23 cellular contexts compared by ENCODE assay signal in genomic region chr2:134714228-134714627, GRCh38. TPM values are rescaled to one million over a fixed set of nuclear protein-coding genes. Genes with fewer than 3 reads are reported as not detected.
DNase-seq lines count a peak whose midpoint lies in the region; ATAC-seq and TF ChIP-seq lines count a peak whose summit lies in the region.
"Had no signal": no experiment of that assay in that cellular context is flagged by ENCODE, and none has a peak within 500 bp of the region (broad histone marks: within the 10 kb centered on the region; RNA-seq: fewer than 3 reads in every experiment).

No MANE protein-coding gene starts in this region.

- peaks cover 33% of the 10 kb centered on the region for H3K4me1 Mint-ChIP-seq in activated T-cell treated with anti-CD3 and anti-CD28 coated beads, Interleukin-2, amount 50 U/mL, for 24 hours (ENCODE audit: low read depth)
- peaks cover 32% of the 10 kb centered on the region for H3K4me1 Mint-ChIP-seq in activated naive CD8-positive, alpha-beta T cell treated with anti-CD3 and anti-CD28 coated beads, Interleukin-2, amount 50 U/mL, for 24 hours
- H3K4me1 Mint-ChIP-seq in stimulated activated effector memory CD8-positive, alpha-beta T cell treated with anti-CD3 and anti-CD28 coated beads, Interleukin-12 subunit alpha, Interleukin-12 subunit beta, amount 100 ng/mL, for 72 hours, result peaks cover 23% of the 10 kb centered on the region
- peaks cover 10% of the 10 kb centered on the region for H3K4me1 Mint-ChIP-seq in chondrocyte (ENCODE audit: low read depth)

- H3K27ac Mint-ChIP-seq in activated T-cell treated with anti-CD3 and anti-CD28 coated beads, Interleukin-2, amount 50 U/mL, for 24 hours, result peak overlapping the region; percentile 41
- no peak overlapping the region for H3K27ac Mint-ChIP-seq in activated naive CD8-positive, alpha-beta T cell treated with anti-CD3 and anti-CD28 coated beads, Interleukin-2, amount 50 U/mL, for 24 hours
- H3K27ac Mint-ChIP-seq in stimulated activated effector memory CD8-positive, alpha-beta T cell treated with anti-CD3 and anti-CD28 coated beads, Interleukin-12 subunit alpha, Interleukin-12 subunit beta, amount 100 ng/mL, for 72 hours, result no peak overlapping the region
- no peak overlapping the region for H3K27ac Mint-ChIP-seq in chondrocyte (ENCODE audit: unreplicated experiment)
- H3K27ac Mint-ChIP-seq: B cell; naive thymus-derived CD4-positive, alpha-beta T cell had no signal

- ATAC-seq in HG02852 (IDR thresholded peaks at IDR 0.05; ENCODE audit: unreplicated experiment) (peak; percentile 41), HG03457 (IDR thresholded peaks at IDR 0.05; ENCODE audit: unreplicated experiment) (no peak)
- ATAC-seq in activated naive CD8-positive, alpha-beta T cell treated with anti-CD3 and anti-CD28 coated beads, Interleukin-2, amount 50 U/mL, for 24 hours, result peak; percentile 92
- ATAC-seq in stimulated activated effector memory CD8-positive, alpha-beta T cell treated with anti-CD3 and anti-CD28 coated beads, Interleukin-12 subunit alpha, Interleukin-12 subunit beta, amount 100 ng/mL, for 72 hours, result peak; percentile 89
- ATAC-seq: body of pancreas; naive thymus-derived CD4-positive, alpha-beta T cell; PC-3 had no signal

- no peak for DNase-seq in activated T-cell treated with anti-CD3 and anti-CD28 coated beads, Interleukin-2, amount 50 U/mL, for 24 hours
- DNase-seq in activated T-cell treated with anti-CD3 and anti-CD28 coated beads for 4 hours (no peak), NOMO-1 (lab: John Stamatoyannopoulos, UW; ENCODE audit: unreplicated experiment in 2 of 2) (no peak), chondrocyte (ENCODE audit: low spot score) (no peak)
- no peak for DNase-seq in activated naive CD8-positive, alpha-beta T cell treated with anti-CD3 and anti-CD28 coated beads, Interleukin-2, amount 50 U/mL, for 24 hours
- no peak for DNase-seq in stimulated activated effector memory CD8-positive, alpha-beta T cell treated with anti-CD3 and anti-CD28 coated beads, Interleukin-12 subunit alpha, Interleukin-12 subunit beta, amount 100 ng/mL, for 72 hours (ENCODE audit: low spot score in 2 of 2)
- DNase-seq: activated effector memory CD4-positive, alpha-beta T cell treated with Interleukin-2 at 50 U/mL for 16 hours; adrenal gland; body of pancreas; CD8-positive, alpha-beta memory T cell; DMS 273 treated with DMSO at 0.1 percent for 48 hours; Kasumi-1; midbrain; naive thymus-derived CD4-positive, alpha-beta T cell; NCI-H1436 treated with DMSO at 0.1 percent for 48 hours; NCI-H446 treated with DMSO at 0.1 percent for 48 hours; NCI-H82; occipital lobe; PC-3; tibial artery had no signal

- no peaks in the 10 kb centered on the region for H3K36me3 Mint-ChIP-seq in activated T-cell treated with anti-CD3 and anti-CD28 coated beads, Interleukin-2, amount 50 U/mL, for 24 hours (ENCODE audit: low read depth)
- H3K36me3 Mint-ChIP-seq in activated naive CD8-positive, alpha-beta T cell treated with anti-CD3 and anti-CD28 coated beads, Interleukin-2, amount 50 U/mL, for 24 hours (ENCODE audit: low read depth), result no peaks in the 10 kb centered on the region
- H3K36me3 Mint-ChIP-seq in stimulated activated effector memory CD8-positive, alpha-beta T cell treated with anti-CD3 and anti-CD28 coated beads, Interleukin-12 subunit alpha, Interleukin-12 subunit beta, amount 100 ng/mL, for 72 hours, result no peaks in the 10 kb centered on the region
- H3K36me3 Mint-ChIP-seq in chondrocyte (ENCODE audit: low read depth), result peaks cover 2% of the 10 kb centered on the region
- H3K36me3 Mint-ChIP-seq: naive thymus-derived CD4-positive, alpha-beta T cell had no signal

- no peaks in the 10 kb centered on the region for H3K9me3 Mint-ChIP-seq in activated T-cell treated with anti-CD3 and anti-CD28 coated beads, Interleukin-2, amount 50 U/mL, for 24 hours
- no peaks in the 10 kb centered on the region for H3K9me3 Mint-ChIP-seq in activated naive CD8-positive, alpha-beta T cell treated with anti-CD3 and anti-CD28 coated beads, Interleukin-2, amount 50 U/mL, for 24 hours
- no peaks in the 10 kb centered on the region for H3K9me3 Mint-ChIP-seq in stimulated activated effector memory CD8-positive, alpha-beta T cell treated with anti-CD3 and anti-CD28 coated beads, Interleukin-12 subunit alpha, Interleukin-12 subunit beta, amount 100 ng/mL, for 72 hours
- no peaks in the 10 kb centered on the region for H3K9me3 Mint-ChIP-seq in chondrocyte (ENCODE audit: low read depth)
- H3K9me3 Mint-ChIP-seq: CD8-positive, alpha-beta memory T cell had no signal

- no peak for TF ChIP-seq CTCF in chondrocyte (IDR thresholded peaks at IDR 0.05)

- peaks cover 64% of the 10 kb centered on the region for H3K27me3 Mint-ChIP-seq in activated T-cell treated with anti-CD3 and anti-CD28 coated beads, Interleukin-2, amount 50 U/mL, for 24 hours
- H3K27me3 Mint-ChIP-seq in activated naive CD8-positive, alpha-beta T cell treated with anti-CD3 and anti-CD28 coated beads, Interleukin-2, amount 50 U/mL, for 24 hours, result peaks cover 60% of the 10 kb centered on the region
- H3K27me3 Mint-ChIP-seq in chondrocyte (ENCODE audit: low read depth), result peaks cover 73% of the 10 kb centered on the region

- H3K4me3 Mint-ChIP-seq in activated T-cell treated with anti-CD3 and anti-CD28 coated beads, Interleukin-2, amount 50 U/mL, for 24 hours, result no peak overlapping the region
- H3K4me3 Mint-ChIP-seq in activated naive CD8-positive, alpha-beta T cell treated with anti-CD3 and anti-CD28 coated beads, Interleukin-2, amount 50 U/mL, for 24 hours, result no peak overlapping the region
- H3K4me3 Mint-ChIP-seq in stimulated activated effector memory CD8-positive, alpha-beta T cell treated with anti-CD3 and anti-CD28 coated beads, Interleukin-12 subunit alpha, Interleukin-12 subunit beta, amount 100 ng/mL, for 72 hours, result no peak overlapping the region
- H3K4me3 Mint-ChIP-seq in chondrocyte (ENCODE audit: unreplicated experiment), result no peak overlapping the region
- H3K4me3 Mint-ChIP-seq: B cell; CD8-positive, alpha-beta memory T cell; naive thymus-derived CD4-positive, alpha-beta T cell had no signal

RNA-seq across cellular contexts. Expression of gene TMEM163, which starts 4.6 kb away (rescaled TPM):
- 0.07 TPM in 1 of 3 replicates, not detected in the others for total RNA-seq in chondrocyte
- total RNA-seq: CD8-positive, alpha-beta memory T cell had no signal
